In genomic region chr9:129675656-129676055, GRCh38 we compare ENCODE assay signal across 18 cellular contexts. TPM values are rescaled to one million over a fixed set of nuclear protein-coding genes. Genes with fewer than 3 reads are reported as not detected.
"Had no signal": no experiment of that assay in that cellular context is flagged by ENCODE, and none has a peak within 500 bp of the region (broad histone marks: within the 10 kb centered on the region; RNA-seq: fewer than 3 reads in every experiment).

No MANE protein-coding gene starts in this region.

- H3K27me3 ChIP-seq: adrenal gland, right lobe of liver, testis, upper lobe of left lung had no signal

- H3K9me3 ChIP-seq: adrenal gland, psoas muscle, right lobe of liver, testis, upper lobe of left lung had no signal

- ATAC-seq: activated CD8-positive, alpha-beta T cell treated with anti-CD3 and anti-CD28 coated beads for 36 hours; activated T-cell treated with anti-CD3 and anti-CD28 coated beads, Interleukin-2, amount 50 U/mL, for 4 hours; esophagus mucosa; psoas muscle; right lobe of liver; stimulated activated naive CD8-positive, alpha-beta T cell treated with anti-CD3 and anti-CD28 coated beads, Interleukin-15, amount 100 ng/mL, for 72 hours; T-helper 17 cell; WTC11 had no signal

- H3K27ac ChIP-seq: adrenal gland, psoas muscle, right lobe of liver, testis, upper lobe of left lung had no signal

- DNase-seq: activated CD4-positive, alpha-beta T cell treated with anti-CD3 and anti-CD28 coated beads for 4 hours; activated CD8-positive, alpha-beta T cell treated with anti-CD3 and anti-CD28 coated beads for 36 hours; activated effector memory CD4-positive, alpha-beta T cell treated with Interleukin-2 at 50 U/mL for 16 hours; activated naive CD4-positive, alpha-beta T cell treated with anti-CD3 and anti-CD28 coated beads, Interleukin-2, amount 50 U/mL, for 16 hours; activated T-cell treated with anti-CD3 and anti-CD28 coated beads, Interleukin-2, amount 50 U/mL, for 4 hours; adrenal gland; kidney glomerular epithelial cell; psoas muscle; right lobe of liver; stimulated activated naive CD8-positive, alpha-beta T cell treated with anti-CD3 and anti-CD28 coated beads, Interleukin-15, amount 100 ng/mL, for 72 hours; T-helper 17 cell; testis; upper lobe of left lung had no signal

- H3K4me3 ChIP-seq: adrenal gland, psoas muscle, right lobe of liver, testis, upper lobe of left lung had no signal

- H3K36me3 ChIP-seq: adrenal gland, right lobe of liver, upper lobe of left lung had no signal

- H3K4me1 ChIP-seq: adrenal gland, psoas muscle, right lobe of liver, upper lobe of left lung had no signal

RNA-seq across cellular contexts. Expression of gene PRRX2, which starts 10.2 kb away (rescaled TPM):
- total RNA-seq: right lobe of liver, T-helper 17 cell had no signal

RNA-seq across cellular contexts. Expression of gene C9orf50, which starts 54.8 kb away (rescaled TPM):
- total RNA-seq: activated CD8-positive, alpha-beta T cell treated with anti-CD3 and anti-CD28 coated beads for 36 hours; activated T-cell treated with anti-CD3 and anti-CD28 coated beads, Interleukin-2, amount 50 U/mL, for 4 hours; esophagus mucosa; fibroblast of villous mesenchyme; mesenteric fat pad; omental fat pad; psoas muscle; right lobe of liver; T-helper 17 cell; upper lobe of left lung had no signal
